32 cellular contexts compared by ENCODE assay signal in the genomic region with DNA sequence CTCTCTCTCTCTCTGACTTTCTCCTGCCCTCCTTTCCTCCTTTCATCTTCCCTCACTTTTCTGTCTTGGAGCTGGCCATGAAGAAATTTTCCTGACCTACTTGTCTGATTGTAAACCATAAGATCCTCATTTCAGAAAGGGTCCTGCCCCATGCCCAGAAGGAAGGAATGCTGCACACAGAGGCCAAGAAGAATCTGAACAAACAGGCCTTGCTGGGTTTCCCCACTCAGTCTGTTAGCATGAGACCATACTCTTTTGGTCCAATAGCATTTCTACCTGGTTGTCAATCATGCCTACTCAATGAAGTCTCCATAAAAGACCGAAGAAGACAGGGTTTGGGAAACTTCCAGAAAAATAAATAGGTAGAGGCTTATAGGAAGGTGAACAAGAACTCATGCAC.
"Had no signal": no experiment of that assay in that cellular context is flagged by ENCODE, and none has a peak within 500 bp of the region (broad histone marks: within the 10 kb centered on the region; RNA-seq: fewer than 3 reads in every experiment).

No MANE protein-coding gene starts in this region.

- H3K27ac ChIP-seq: brain microvascular endothelial cell, coronary artery, dorsolateral prefrontal cortex, epithelial cell of prostate, esophagus squamous epithelium, WERI-Rb-1 had no signal

- H3K4me1 Mint-ChIP-seq: activated B cell treated with CpG ODN at 0.5 μM for 24 hours; activated T-helper 17 cell treated with anti-CD3 and anti-CD28 coated beads, Interleukin-2, amount 50 U/mL, for 72 hours; central memory CD8-positive, alpha-beta T cell had no signal

- H3K27me3 Mint-ChIP-seq: activated B cell treated with CpG ODN at 0.5 μM for 24 hours; activated CD8-positive, alpha-beta T cell treated with anti-CD3 and anti-CD28 coated beads for 36 hours; activated naive CD8-positive, alpha-beta T cell; dendritic cell treated with granulocyte-macrophage colony-stimulating factor and Interleukin-4, amounts not matched to agents 40 ng/mL and 50 ng/mL, for 4 days; T-cell had no signal

- H3K4me3 Mint-ChIP-seq: activated B cell treated with CpG ODN at 0.5 μM for 24 hours; activated CD8-positive, alpha-beta T cell treated with anti-CD3 and anti-CD28 coated beads for 36 hours; activated naive CD8-positive, alpha-beta T cell; activated T-cell treated with anti-CD3 and anti-CD28 coated beads, Interleukin-2, amount 50 U/mL, for 4 hours; activated T-helper 17 cell treated with anti-CD3 and anti-CD28 coated beads, Interleukin-2, amount 50 U/mL, for 72 hours; central memory CD8-positive, alpha-beta T cell; dendritic cell treated with granulocyte-macrophage colony-stimulating factor and Interleukin-4, amounts not matched to agents 40 ng/mL and 50 ng/mL, for 4 days; effector memory CD8-positive, alpha-beta T cell; T-cell; T-helper 1 cell treated with Interleukin-12 subunit alpha and Interleukin-12 subunit beta and Interleukin-4 antibody, amounts not matched to agents 30 μg/mL and 1 μg/mL, for 36 hours had no signal

- H3K4me3 ChIP-seq: coronary artery, dorsolateral prefrontal cortex, esophagus squamous epithelium had no signal

- H3K36me3 ChIP-seq: brain microvascular endothelial cell, esophagus squamous epithelium, WERI-Rb-1 had no signal

- H3K9me3 Mint-ChIP-seq: activated B cell treated with CpG ODN at 0.5 μM for 24 hours; activated CD8-positive, alpha-beta T cell treated with anti-CD3 and anti-CD28 coated beads for 36 hours; activated T-cell treated with anti-CD3 and anti-CD28 coated beads, Interleukin-2, amount 50 U/mL, for 4 hours; activated T-helper 17 cell treated with anti-CD3 and anti-CD28 coated beads, Interleukin-2, amount 50 U/mL, for 72 hours; central memory CD8-positive, alpha-beta T cell; dendritic cell treated with granulocyte-macrophage colony-stimulating factor and Interleukin-4, amounts not matched to agents 40 ng/mL and 50 ng/mL, for 4 days; effector memory CD8-positive, alpha-beta T cell; T-cell; T-helper 1 cell treated with Interleukin-12 subunit alpha and Interleukin-12 subunit beta and Interleukin-4 antibody, amounts not matched to agents 30 μg/mL and 1 μg/mL, for 36 hours had no signal

- H3K36me3 Mint-ChIP-seq: activated naive CD8-positive, alpha-beta T cell; T-cell had no signal

- H3K9me3 ChIP-seq: esophagus squamous epithelium had no signal

- DNase-seq: activated B cell treated with CpG ODN at 0.5 μM for 24 hours; activated CD4-positive, alpha-beta T cell treated with anti-CD3 and anti-CD28 coated beads for 48 hours; activated CD4-positive, alpha-beta T cell treated with anti-CD3 and anti-CD28 coated beads, Interleukin-2, amount 50 U/mL, for 1 hour; activated CD4-positive, alpha-beta T cell treated with anti-CD3 and anti-CD28 coated beads, Interleukin-2, amount 50 U/mL, for 48 hours; activated CD8-positive, alpha-beta memory T cell treated with anti-CD3 and anti-CD28 coated beads for 24 hours; activated CD8-positive, alpha-beta T cell treated with anti-CD3 and anti-CD28 coated beads for 36 hours; activated effector memory CD4-positive, alpha-beta T cell treated with Interleukin-2 at 50 U/mL for 16 hours; activated gamma-delta T cell treated with Interleukin-2 at 50 U/mL for 16 hours; activated naive CD4-positive, alpha-beta T cell treated with anti-CD3 and anti-CD28 coated beads, Interleukin-2, amount 50 U/mL, for 16 hours; activated naive CD4-positive, alpha-beta T cell treated with Interleukin-2 at 50 U/mL for 16 hours; activated T-cell treated with anti-CD3 and anti-CD28 coated beads, Interleukin-2, amount 50 U/mL, for 4 hours; amniotic stem cell; anterior cingulate cortex; brain microvascular endothelial cell; dorsolateral prefrontal cortex; effector CD4-positive, alpha-beta T cell; effector memory CD8-positive, alpha-beta T cell; esophagus squamous epithelium; head of caudate nucleus; T-cell; T1000; WERI-Rb-1 had no signal

- H3K27ac Mint-ChIP-seq: activated B cell treated with CpG ODN at 0.5 μM for 24 hours; activated CD8-positive, alpha-beta T cell treated with anti-CD3 and anti-CD28 coated beads for 36 hours; activated naive CD8-positive, alpha-beta T cell; activated T-helper 17 cell treated with anti-CD3 and anti-CD28 coated beads, Interleukin-2, amount 50 U/mL, for 72 hours; dendritic cell treated with granulocyte-macrophage colony-stimulating factor and Interleukin-4, amounts not matched to agents 40 ng/mL and 50 ng/mL, for 4 days; effector memory CD8-positive, alpha-beta T cell; T-cell; T-helper 1 cell treated with Interleukin-12 subunit alpha and Interleukin-12 subunit beta and Interleukin-4 antibody, amounts not matched to agents 30 μg/mL and 1 μg/mL, for 36 hours had no signal

- H3K27me3 ChIP-seq: brain microvascular endothelial cell, dorsolateral prefrontal cortex, esophagus squamous epithelium had no signal

- FAIRE-seq: astrocyte, bronchial epithelial cell, frontal cortex had no signal
